ENCODE assay signal across 23 cellular contexts in the genomic region with DNA sequence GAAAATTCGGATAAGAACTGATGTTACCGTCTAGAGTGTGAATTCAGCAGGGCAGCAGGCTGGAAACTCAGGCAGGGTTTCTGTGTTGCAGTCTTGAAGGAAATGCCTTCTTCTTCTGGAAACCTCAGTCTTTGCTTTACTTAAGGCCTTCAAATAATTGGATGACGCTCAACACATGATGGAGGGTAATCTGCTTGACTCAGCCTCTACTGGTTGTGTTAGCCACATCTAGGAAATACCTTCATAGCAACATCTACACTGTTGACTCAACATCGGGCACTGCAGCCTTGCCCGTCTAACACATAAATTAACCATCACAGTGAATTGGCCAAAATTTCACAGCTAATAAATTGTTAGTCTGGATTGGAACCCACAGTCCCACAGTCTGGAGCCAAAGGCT. TPM values are rescaled to one million over a fixed set of nuclear protein-coding genes. Genes with fewer than 3 reads are reported as not detected.
DNase-seq lines count a peak whose midpoint lies in the region; ATAC-seq and TF ChIP-seq lines count a peak whose summit lies in the region.
"Had no signal": no experiment of that assay in that cellular context is flagged by ENCODE, and none has a peak within 500 bp of the region (broad histone marks: within the 10 kb centered on the region; RNA-seq: fewer than 3 reads in every experiment).

No MANE protein-coding gene starts in this region.

- peaks cover 6% of the 10 kb centered on the region for H3K36me3 Mint-ChIP-seq in MCF 10A (ENCODE audit: insufficient read depth, unreplicated experiment)
- H3K36me3 Mint-ChIP-seq in T-helper 17 cell (ENCODE audit: low read depth), result peaks cover 2% of the 10 kb centered on the region
- H3K36me3 Mint-ChIP-seq: CD8-positive, alpha-beta T cell had no signal

- H3K36me3 ChIP-seq in mammary epithelial cell (ENCODE audit: insufficient read depth, low read length) (no peaks in the 10 kb centered on the region), sigmoid colon (no peaks in the 10 kb centered on the region)
- H3K36me3 ChIP-seq: BLaER1 treated with 17β-estradiol and CSF1 and Interleukin-3, amounts not matched to agents 10 nM and 100 nM; HAP-1 had no signal

- no peak for TF ChIP-seq CTCF in MCF 10A (IDR thresholded peaks at IDR 0.05; ENCODE audit: unreplicated experiment)
- TF ChIP-seq CTCF in mammary epithelial cell (conservative IDR thresholded peaks at IDR 0.05 in 1 of 2, IDR thresholded peaks at IDR 0.05 in 1 of 2; ENCODE audit: extremely low read depth in 1 of 2, insufficient read depth in 1 of 2, low read depth in 1 of 2, low read length in 2 of 2), result no peak
- no peak for TF ChIP-seq CTCF in sigmoid colon (IDR thresholded peaks at IDR 0.05)

- CTCF ChIA-PET in MCF 10A (lab: Yijun Ruan, JAX), result interaction anchor here (0.6 to 2.2 kb wide), 9 partner anchors 11 to 527 kb away, joined by 3 to 17 read pairs (median 5); no protein-coding TSS in a partner anchor
- CTCF ChIA-PET in mammary epithelial cell (lab: Charles Lee; ENCODE audit: low non-redundant PET), result interaction anchor here (0.6 kb wide), 1 partner anchor 19 kb away, joined by 5 read pairs; no protein-coding TSS in a partner anchor

- peaks cover under 1% of the 10 kb centered on the region for H3K4me1 ChIP-seq in mammary epithelial cell (ENCODE audit: insufficient read depth, low read length)
- peaks cover 0 to 5% (median under 1%) of the 10 kb centered on the region in 4 donors for H3K4me1 ChIP-seq in sigmoid colon
- H3K4me1 ChIP-seq: BLaER1 treated with 17β-estradiol and CSF1 and Interleukin-3, amounts not matched to agents 10 nM and 100 nM had no signal

- DNase-seq in MCF 10A (ENCODE audit: unreplicated experiment) (no peak), mammary epithelial cell (no peak), M059J (ENCODE audit: low read depth) (peak; percentile 18), T-helper 17 cell (no peak), sigmoid colon (peak; percentile 18)
- DNase-seq: 8988T; CD8-positive, alpha-beta T cell; COR-L47; DMS 273 treated with DMSO at 0.1 percent for 48 hours; DMS53; DND-41; EL; GM23248 had no signal

- H3K4me3 ChIP-seq in mammary epithelial cell (replicated peaks in 1 of 3; ENCODE audit: insufficient read depth in 1 of 3, low read depth in 2 of 3, low read length in 3 of 3) (no peak overlapping the region), sigmoid colon (no peak overlapping the region)
- H3K4me3 ChIP-seq: BLaER1 treated with 17β-estradiol and CSF1 and Interleukin-3, amounts not matched to agents 10 nM and 100 nM; GM12878; GM23248; HAP-1 had no signal

- no peak overlapping the region for H3K9ac ChIP-seq in mammary epithelial cell (ENCODE audit: insufficient read depth, low read length)
- H3K9ac ChIP-seq: BLaER1 treated with 17β-estradiol and CSF1 and Interleukin-3, amounts not matched to agents 10 nM and 100 nM; GM23248 had no signal

- BruUV-seq in MCF 10A (replicated peaks; lab: Mats Ljungman, UMichigan) (no TSS peak), mammary epithelial cell (replicated peaks; lab: Mats Ljungman, UMichigan) (no TSS peak)

- TF ChIP-seq EP300 in sigmoid colon (IDR thresholded peaks at IDR 0.05), result no peak

- H3K9me3 ChIP-seq in mammary epithelial cell (replicated peaks; ENCODE audit: insufficient read depth, low read length) (no peaks in the 10 kb centered on the region), T-helper 17 cell (ENCODE audit: control insufficient read depth, low read length, poor library complexity, severe bottlenecking) (no peaks in the 10 kb centered on the region), sigmoid colon (no peaks in the 10 kb centered on the region)
- H3K9me3 ChIP-seq: HAP-1 had no signal

- H3K27ac Mint-ChIP-seq in MCF 10A (ENCODE audit: low read depth, unreplicated experiment) (peak overlapping the region; percentile 97), T-helper 17 cell (peak overlapping the region; percentile 19)
- H3K27ac Mint-ChIP-seq: B cell; CD8-positive, alpha-beta T cell had no signal

- ATAC-seq in T-helper 17 cell (no peak), HG02938 (IDR thresholded peaks at IDR 0.05; ENCODE audit: unreplicated experiment) (no peak), GM21447 (IDR thresholded peaks at IDR 0.05; ENCODE audit: unreplicated experiment) (no peak), GM18870 (IDR thresholded peaks at IDR 0.05; ENCODE audit: unreplicated experiment) (no peak)
- ATAC-seq: CD8-positive, alpha-beta T cell; GM12878; HepG2 had no signal

- H3K27me3 ChIP-seq in mammary epithelial cell (ENCODE audit: insufficient read depth, low read length) (peaks cover 4% of the 10 kb centered on the region), sigmoid colon (no peaks in the 10 kb centered on the region)
- H3K27me3 ChIP-seq: BLaER1 treated with 17β-estradiol and CSF1 and Interleukin-3, amounts not matched to agents 10 nM and 100 nM had no signal

- TF ChIP-seq POLR2A in sigmoid colon (IDR thresholded peaks at IDR 0.05), result no peak

- in situ Hi-C loops in mammary epithelial cell (cut with MboI; ENCODE audit: low sequenced_read_pairs in 2 of 2), result loop anchor here in 1 of 2 donors (25.0 kb wide), 1 partner anchor 978 kb away; no protein-coding TSS in a partner anchor

- H3K27ac ChIP-seq in mammary epithelial cell (ENCODE audit: insufficient read depth, low read depth, low read length) (no peak overlapping the region), sigmoid colon (no peak overlapping the region)
- H3K27ac ChIP-seq: BLaER1 treated with 17β-estradiol and CSF1 and Interleukin-3, amounts not matched to agents 10 nM and 100 nM; GM23248; HL-60 had no signal

- no peaks in the 10 kb centered on the region for H3K79me2 ChIP-seq in mammary epithelial cell (ENCODE audit: insufficient read depth, low read length)

- intact Hi-C loops in MCF 10A (cut with micrococcal nuclease) (no loop called here), mammary epithelial cell (cut with micrococcal nuclease) (no loop called here), sigmoid colon (cut with DNase I) (no loop called here)

- POLR2A ChIA-PET in MCF 10A (lab: Yijun Ruan, JAX), result interaction anchor here (1.1 to 1.7 kb wide), 3 partner anchors 19 to 45 kb away, joined by 3 to 7 read pairs (median 4); partner anchors contain the start of gene YPEL5

- no peaks in the 10 kb centered on the region for H3K9me3 Mint-ChIP-seq in MCF 10A (ENCODE audit: unreplicated experiment)
- H3K9me3 Mint-ChIP-seq: CD8-positive, alpha-beta T cell had no signal

- H3K27me3 Mint-ChIP-seq in MCF 10A (ENCODE audit: insufficient read depth, unreplicated experiment), result no peaks in the 10 kb centered on the region
- peaks cover 33% of the 10 kb centered on the region for H3K27me3 Mint-ChIP-seq in T-helper 17 cell
- H3K27me3 Mint-ChIP-seq: B cell had no signal

- no peak overlapping the region for H3K4me2 ChIP-seq in mammary epithelial cell (ENCODE audit: insufficient read depth, low read depth, low read length)
- H3K4me2 ChIP-seq: BLaER1 treated with 17β-estradiol and CSF1 and Interleukin-3, amounts not matched to agents 10 nM and 100 nM had no signal

- H3K4me3 Mint-ChIP-seq in MCF 10A (ENCODE audit: unreplicated experiment) (no peak overlapping the region), T-helper 17 cell (peak overlapping the region; percentile 49)
- H3K4me3 Mint-ChIP-seq: B cell; CD8-positive, alpha-beta T cell had no signal

- WGBS in mammary epithelial cell (ENCODE audit: low coverage, missing lambda C conversion rate), result 83% methylated on average over 5 of the region's 5 CpGs
- WGBS in sigmoid colon, 2 donors, result 93 to 97% methylated on average over 5 of the region's 5 CpGs

- H2AFZ ChIP-seq in mammary epithelial cell (ENCODE audit: low read depth, low read length), result no peak overlapping the region
- H2AFZ ChIP-seq: GM23248 had no signal

- H4K20me1 ChIP-seq in mammary epithelial cell (ENCODE audit: insufficient read depth, low read length), result no peaks in the 10 kb centered on the region
- H4K20me1 ChIP-seq: BLaER1 treated with 17β-estradiol and CSF1 and Interleukin-3, amounts not matched to agents 10 nM and 100 nM had no signal

- dilution Hi-C loops in mammary epithelial cell (cut with HindIII; ENCODE audit: low sequenced_read_pairs), result loop anchor here (10.0 kb wide), 1 partner anchor 501 kb away; no protein-coding TSS in a partner anchor

- peaks cover 29% of the 10 kb centered on the region for H3K4me1 Mint-ChIP-seq in MCF 10A (ENCODE audit: insufficient read depth, unreplicated experiment)
- H3K4me1 Mint-ChIP-seq in T-helper 17 cell, result no peaks in the 10 kb centered on the region

RNA-seq across cellular contexts. Expression of gene YPEL5, which starts 37.2 kb away (rescaled TPM):
- total RNA-seq in MCF 10A (2022) (62.5 and 80.6 TPM in 2 replicates), mammary epithelial cell (100 to 1,000 TPM in 1 of 2 donors, 10 to 100 TPM in 1; 62.9 to 109 TPM), T-helper 17 cell (100 to 1,000 TPM; 614 to 922 TPM), sigmoid colon (100 to 1,000 TPM; 116 to 155 (median 139) TPM)
- polyA plus RNA-seq in mammary epithelial cell (30.4 TPM), sigmoid colon (100 to 1,000 TPM in 1 of 3 donors, 10 to 100 TPM in 2; 36.9 to 132 (median 93.7) TPM)
- 35.3 TPM for polyA minus RNA-seq in mammary epithelial cell
- total RNA-seq in M059J (2014; rRNA removed; shearing (Covaris generic)), result 92.2 and 129 TPM in 2 replicates

RNA-seq across cellular contexts. Expression of gene LBH, which starts 47.3 kb away (rescaled TPM):
- total RNA-seq in MCF 10A (2022), result 1.1 and 1.7 TPM in 2 replicates
- total RNA-seq in mammary epithelial cell, result 10 to 100 TPM in 1 of 2 donors, 1 to 10 TPM in 1; 1.2 to 56.5 TPM
- polyA plus RNA-seq in mammary epithelial cell, result 2.4 TPM
- polyA minus RNA-seq in mammary epithelial cell, result 6.3 TPM
- 31.8 and 38.9 TPM in 2 replicates for total RNA-seq in M059J (2014; rRNA removed; shearing (Covaris generic))
- 100 to 1,000 TPM; 118 to 127 TPM for total RNA-seq in T-helper 17 cell
- 10 to 100 TPM; 11.4 to 25.0 (median 22.2) TPM for total RNA-seq in sigmoid colon
- 10 to 100 TPM in 1 of 3 donors, 1 to 10 TPM in 2; 4.2 to 51.8 (median 5.3) TPM for polyA plus RNA-seq in sigmoid colon
- total RNA-seq: G401 had no signal

Comparison
In these comparisons a context has a peak if more than half of its experiments do, and no peak if none do; other contexts are left out.
1. DNase-seq: peak in M059J (single experiment) and sigmoid colon (single experiment); none in MCF 10A (single experiment), mammary epithelial cell (single experiment) and T-helper 17 cell (0 of 3).